Comparison of ENCODE assay signal across 27 cellular contexts in genomic region chr1:161998811-161999210, GRCh38. TPM values are rescaled to one million over a fixed set of nuclear protein-coding genes. Genes with fewer than 3 reads are reported as not detected.
DNase-seq lines count a peak whose midpoint lies in the region; ATAC-seq, FAIRE-seq and TF ChIP-seq lines count a peak whose summit lies in the region.
"Had no signal": no experiment of that assay in that cellular context is flagged by ENCODE, and none has a peak within 500 bp of the region (broad histone marks: within the 10 kb centered on the region; RNA-seq: fewer than 3 reads in every experiment).

No MANE protein-coding gene starts in this region.

- no peak for ATAC-seq in HG02763 (IDR thresholded peaks at IDR 0.05; ENCODE audit: unreplicated experiment)
- ATAC-seq: activated T-helper 17 cell treated with anti-CD3 and anti-CD28 coated beads, Interleukin-2, amount 50 U/mL, for 72 hours; GM12878; sciatic nerve had no signal

- H3K27me3 ChIP-seq in astrocyte (ENCODE audit: insufficient read depth, low read length) (no peaks in the 10 kb centered on the region), esophagus muscularis mucosa (no peaks in the 10 kb centered on the region)

- H3K4me1 ChIP-seq in astrocyte (ENCODE audit: insufficient read depth, low read length): peaks cover 22% of the 10 kb centered on the region
- no peaks in the 10 kb centered on the region for H3K4me1 ChIP-seq in esophagus muscularis mucosa
- H3K4me1 ChIP-seq: HAP-1 had no signal

- TF ChIP-seq EP300 in esophagus muscularis mucosa (IDR thresholded peaks at IDR 0.05): no peak

- no peak for FAIRE-seq in astrocyte (lab: Jason Lieb, UNC)
- FAIRE-seq: endometrium, GM12878, kidney had no signal

- intact Hi-C loops in esophagus muscularis mucosa (cut with DNase I): no loop called here

- 95% methylated on average over 5 of the region's 5 CpGs for WGBS in esophagus muscularis mucosa

- H3K4me3 ChIP-seq in astrocyte (ENCODE audit: insufficient read depth, low read depth, low read length) (no peak overlapping the region), esophagus muscularis mucosa (no peak overlapping the region)
- H3K4me3 ChIP-seq: GM12878, HAP-1, lung had no signal

- TF ChIP-seq CTCF in astrocyte (IDR thresholded peaks at IDR 0.05; ENCODE audit: insufficient read depth, low read depth, low read length): no peak
- TF ChIP-seq CTCF in esophagus muscularis mucosa (IDR thresholded peaks at IDR 0.05): no peak

- peaks cover 16% of the 10 kb centered on the region for H3K36me3 Mint-ChIP-seq in astrocyte (ENCODE audit: low read depth, unreplicated experiment)
- H3K36me3 Mint-ChIP-seq: CD4-positive, alpha-beta memory T cell had no signal

- H3K9ac ChIP-seq in astrocyte (ENCODE audit: low read length): no peak overlapping the region

- no peaks in the 10 kb centered on the region for H3K9me3 ChIP-seq in astrocyte (ENCODE audit: insufficient read depth, low read depth, low read length)
- H3K9me3 ChIP-seq in esophagus muscularis mucosa: no peaks in the 10 kb centered on the region
- H3K9me3 ChIP-seq: HAP-1 had no signal

- H3K36me3 ChIP-seq in astrocyte (ENCODE audit: insufficient read depth, low read length): no peaks in the 10 kb centered on the region
- peaks cover 0 to 14% (median 0%) of the 10 kb centered on the region in 4 donors for H3K36me3 ChIP-seq in esophagus muscularis mucosa
- H3K36me3 ChIP-seq: HAP-1 had no signal

- no peaks in the 10 kb centered on the region for H3K27me3 Mint-ChIP-seq in astrocyte (ENCODE audit: low read depth, unreplicated experiment)
- H3K27me3 Mint-ChIP-seq: dendritic cell treated with granulocyte-macrophage colony-stimulating factor and Interleukin-4, amounts not matched to agents 40 ng/mL and 50 ng/mL, for 4 days; stimulated activated naive CD8-positive, alpha-beta T cell treated with anti-CD3 and anti-CD28 coated beads, Interleukin-15, Interleukin-2, amounts not matched to agents 100 ng/mL and 50 ng/mL, for 24 hours had no signal

- peaks cover 20% of the 10 kb centered on the region for H3K4me1 Mint-ChIP-seq in astrocyte (ENCODE audit: low read depth, unreplicated experiment)
- H3K4me1 Mint-ChIP-seq: activated B cell treated with CpG ODN at 0.5 μM for 24 hours; activated naive CD4-positive, alpha-beta T cell treated with anti-CD3 and anti-CD28 coated beads, Interleukin-2, amount 50 U/mL, for 24 hours; activated T-helper 17 cell treated with anti-CD3 and anti-CD28 coated beads, Interleukin-2, amount 50 U/mL, for 72 hours; CD4-positive, alpha-beta memory T cell had no signal

- H3K79me2 ChIP-seq in astrocyte (ENCODE audit: insufficient read depth, low read length): no peaks in the 10 kb centered on the region

- H3K9me3 Mint-ChIP-seq in astrocyte (ENCODE audit: unreplicated experiment): no peaks in the 10 kb centered on the region
- H3K9me3 Mint-ChIP-seq: activated B cell treated with CpG ODN at 0.5 μM for 24 hours; activated naive CD4-positive, alpha-beta T cell treated with anti-CD3 and anti-CD28 coated beads, Interleukin-2, amount 50 U/mL, for 24 hours; activated T-helper 17 cell treated with anti-CD3 and anti-CD28 coated beads, Interleukin-2, amount 50 U/mL, for 72 hours; CD4-positive, alpha-beta memory T cell; dendritic cell treated with granulocyte-macrophage colony-stimulating factor and Interleukin-4, amounts not matched to agents 40 ng/mL and 50 ng/mL, for 4 days; stimulated activated naive CD8-positive, alpha-beta T cell treated with anti-CD3 and anti-CD28 coated beads, Interleukin-15, Interleukin-2, amounts not matched to agents 100 ng/mL and 50 ng/mL, for 24 hours had no signal

- H3K27ac Mint-ChIP-seq in astrocyte (ENCODE audit: unreplicated experiment): no peak overlapping the region
- H3K27ac Mint-ChIP-seq: activated B cell treated with CpG ODN at 0.5 μM for 24 hours; activated naive CD4-positive, alpha-beta T cell treated with anti-CD3 and anti-CD28 coated beads, Interleukin-2, amount 50 U/mL, for 24 hours; activated T-helper 17 cell treated with anti-CD3 and anti-CD28 coated beads, Interleukin-2, amount 50 U/mL, for 72 hours; CD4-positive, alpha-beta memory T cell; dendritic cell treated with granulocyte-macrophage colony-stimulating factor and Interleukin-4, amounts not matched to agents 40 ng/mL and 50 ng/mL, for 4 days; stimulated activated naive CD8-positive, alpha-beta T cell treated with anti-CD3 and anti-CD28 coated beads, Interleukin-15, Interleukin-2, amounts not matched to agents 100 ng/mL and 50 ng/mL, for 24 hours had no signal

- H3K27ac ChIP-seq in astrocyte (ENCODE audit: low read depth, low read length) (no peak overlapping the region), esophagus muscularis mucosa (replicated peaks in 1 of 4) (no peak overlapping the region)
- H3K27ac ChIP-seq: HL-60 had no signal

- H3K4me3 Mint-ChIP-seq in astrocyte (ENCODE audit: unreplicated experiment): no peak overlapping the region
- H3K4me3 Mint-ChIP-seq: activated B cell treated with CpG ODN at 0.5 μM for 24 hours; activated naive CD4-positive, alpha-beta T cell treated with anti-CD3 and anti-CD28 coated beads, Interleukin-2, amount 50 U/mL, for 24 hours; activated T-helper 17 cell treated with anti-CD3 and anti-CD28 coated beads, Interleukin-2, amount 50 U/mL, for 72 hours; CD4-positive, alpha-beta memory T cell; dendritic cell treated with granulocyte-macrophage colony-stimulating factor and Interleukin-4, amounts not matched to agents 40 ng/mL and 50 ng/mL, for 4 days; stimulated activated naive CD8-positive, alpha-beta T cell treated with anti-CD3 and anti-CD28 coated beads, Interleukin-15, Interleukin-2, amounts not matched to agents 100 ng/mL and 50 ng/mL, for 24 hours had no signal

- no peak overlapping the region for H3K4me2 ChIP-seq in astrocyte (ENCODE audit: low read length)

- no peak for TF ChIP-seq POLR2A in esophagus muscularis mucosa (IDR thresholded peaks at IDR 0.05; ENCODE audit: low read depth)

- no peak overlapping the region for H2AFZ ChIP-seq in astrocyte (ENCODE audit: low read depth, low read length)

- no peaks in the 10 kb centered on the region for H4K20me1 ChIP-seq in astrocyte (ENCODE audit: insufficient read depth, low read length)

- DNase-seq in EH (ENCODE audit: low read depth) (peak; percentile 79), MV-4-11 (lab: John Stamatoyannopoulos, UW) (peak; percentile 61), astrocyte (ENCODE audit: low read depth) (peak; percentile 49), left kidney (ENCODE audit: low read depth, low spot score) (peak; percentile 43), esophagus muscularis mucosa (ENCODE audit: extremely low spot score) (no peak), NCI-H1048 (lab: John Stamatoyannopoulos, UW) (no peak)
- DNase-seq: activated B cell treated with CpG ODN at 0.5 μM for 24 hours; activated CD8-positive, alpha-beta memory T cell treated with anti-CD3 and anti-CD28 coated beads, Interleukin-2, amount 50 U/mL, for 4 hours; caudate nucleus; CD4-positive, alpha-beta memory T cell; DMS53; glutamatergic neuron; kidney; NCI-H1436; NCI-H526; posterior cingulate gyrus had no signal

RNA-seq across cellular contexts. Expression of gene OLFML2B, which starts 24.9 kb away (rescaled TPM):
- total RNA-seq in astrocyte: 14.7 and 22.9 TPM in 2 replicates
- 1 to 10 TPM; 1.2 to 6.7 (median 5.9) TPM for total RNA-seq in esophagus muscularis mucosa
- total RNA-seq: activated B cell treated with CpG ODN at 0.5 μM for 24 hours; activated T-helper 17 cell treated with anti-CD3 and anti-CD28 coated beads, Interleukin-2, amount 50 U/mL, for 72 hours; GM12878 had no signal

Comparison
In these comparisons a context has a peak if more than half of its experiments do, and no peak if none do; other contexts are left out.
1. DNase-seq: peak in EH (single experiment), MV-4-11 (single experiment), astrocyte (single experiment) and left kidney (single experiment); none in esophagus muscularis mucosa (single experiment) and NCI-H1048 (single experiment).